Comparison of ENCODE assay signal across 13 cellular contexts in the genomic region with DNA sequence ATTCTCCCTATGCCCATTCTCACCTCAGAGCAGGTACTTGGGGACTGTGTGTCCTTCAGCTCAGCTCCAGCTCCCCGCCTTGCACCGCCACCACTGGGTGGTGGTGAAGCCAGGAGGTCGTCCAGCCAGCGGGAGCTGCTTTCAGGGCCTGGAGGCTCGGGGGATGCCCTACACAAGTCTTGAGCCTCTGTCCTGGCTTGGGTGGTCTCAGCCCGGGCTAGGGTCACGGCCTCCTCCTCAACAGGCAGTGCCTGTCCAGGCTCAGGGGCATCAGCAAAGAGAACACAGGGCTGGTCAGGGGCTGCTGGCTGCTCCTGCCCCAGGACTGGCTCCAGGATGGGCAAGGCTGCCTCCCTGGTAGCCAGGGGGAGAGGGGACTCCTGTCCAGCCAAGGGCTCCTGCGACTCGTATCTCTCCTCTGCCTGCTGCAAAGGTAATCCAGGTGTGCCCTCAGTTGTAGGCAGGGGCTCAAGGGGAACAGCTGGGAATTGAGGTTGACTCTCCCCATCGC. TPM values are rescaled to one million over a fixed set of nuclear protein-coding genes. Genes with fewer than 3 reads are reported as not detected.
DNase-seq lines count a peak whose midpoint lies in the region; ATAC-seq and TF ChIP-seq lines count a peak whose summit lies in the region.
"Had no signal": no experiment of that assay in that cellular context is flagged by ENCODE, and none has a peak within 500 bp of the region (broad histone marks: within the 10 kb centered on the region; RNA-seq: fewer than 3 reads in every experiment).

No MANE protein-coding gene starts in this region.

- no peak for TF ChIP-seq POLR2A in sigmoid colon (IDR thresholded peaks at IDR 0.05)

- peak overlapping the region in 3 of 4 donors; percentile 40 to 75 (median 52) for H3K4me3 Mint-ChIP-seq in CD4-positive, CD25-positive, alpha-beta regulatory T cell
- peak overlapping the region; percentile 70 for H3K4me3 Mint-ChIP-seq in glutamatergic neuron (ENCODE audit: unreplicated experiment)
- H3K4me3 Mint-ChIP-seq: T-helper 1 cell treated with Interleukin-12 subunit alpha and Interleukin-12 subunit beta and Interleukin-4 antibody, amounts not matched to agents 30 μg/mL and 1 μg/mL, for 36 hours had no signal

- ATAC-seq in CD4-positive, CD25-positive, alpha-beta regulatory T cell (ENCODE audit: low read depth in 2 of 2) = no peak
- no peak for ATAC-seq in Panc1
- no peak for ATAC-seq in HG03457 (IDR thresholded peaks at IDR 0.05; ENCODE audit: unreplicated experiment)

- no peaks in the 10 kb centered on the region for H3K27me3 Mint-ChIP-seq in CD4-positive, CD25-positive, alpha-beta regulatory T cell
- H3K27me3 Mint-ChIP-seq in glutamatergic neuron (ENCODE audit: unreplicated experiment) = peaks cover 15% of the 10 kb centered on the region

- no peak for TF ChIP-seq EP300 in sigmoid colon (IDR thresholded peaks at IDR 0.05)

- H3K27me3 ChIP-seq in CD4-positive, CD25-positive, alpha-beta regulatory T cell (ENCODE audit: control insufficient read depth, insufficient read depth, low read length) = no peaks in the 10 kb centered on the region
- no peaks in the 10 kb centered on the region for H3K27me3 ChIP-seq in Panc1 (ENCODE audit: control insufficient read depth, insufficient read depth, low read length)
- no peaks in the 10 kb centered on the region for H3K27me3 ChIP-seq in sigmoid colon

- H3K27ac ChIP-seq in CD4-positive, CD25-positive, alpha-beta regulatory T cell (ENCODE audit: insufficient read depth, low read length, poor library complexity, severe bottlenecking) = no peak overlapping the region
- H3K27ac ChIP-seq in Panc1 (ENCODE audit: low read length) = peak overlapping the region; percentile 85
- H3K27ac ChIP-seq in sigmoid colon = peak overlapping the region; percentile 72 to 91 (median 87)

- no peaks in the 10 kb centered on the region for H3K9me3 Mint-ChIP-seq in CD4-positive, CD25-positive, alpha-beta regulatory T cell
- H3K9me3 Mint-ChIP-seq in glutamatergic neuron (ENCODE audit: unreplicated experiment) = peaks cover 16% of the 10 kb centered on the region
- H3K9me3 Mint-ChIP-seq: T-helper 1 cell treated with Interleukin-12 subunit alpha and Interleukin-12 subunit beta and Interleukin-4 antibody, amounts not matched to agents 30 μg/mL and 1 μg/mL, for 36 hours had no signal

- H3K9me3 ChIP-seq in CD4-positive, CD25-positive, alpha-beta regulatory T cell (ENCODE audit: control insufficient read depth in 2 of 2, low read length in 2 of 2) = no peaks in the 10 kb centered on the region
- H3K9me3 ChIP-seq in Panc1 (ENCODE audit: control insufficient read depth, insufficient read depth, low read depth, low read length) (no peaks in the 10 kb centered on the region), sigmoid colon (no peaks in the 10 kb centered on the region)

- in situ Hi-C loops in Panc1 (cut with HindIII; ENCODE audit: low pct_unique_long_range_greater_than_20kb, low sequenced_read_pairs) = no loop called here

- peak overlapping the region in 2 of 3 donors; percentile 7 to 68 for H3K27ac Mint-ChIP-seq in CD4-positive, CD25-positive, alpha-beta regulatory T cell
- H3K27ac Mint-ChIP-seq in glutamatergic neuron (ENCODE audit: unreplicated experiment) = peak overlapping the region; percentile 84
- H3K27ac Mint-ChIP-seq: T-helper 1 cell treated with Interleukin-12 subunit alpha and Interleukin-12 subunit beta and Interleukin-4 antibody, amounts not matched to agents 30 μg/mL and 1 μg/mL, for 36 hours had no signal

- H3K4me1 Mint-ChIP-seq in CD4-positive, CD25-positive, alpha-beta regulatory T cell = peaks cover 5 to 23% (median 10%) of the 10 kb centered on the region in 4 donors
- peaks cover 38% of the 10 kb centered on the region for H3K4me1 Mint-ChIP-seq in glutamatergic neuron (ENCODE audit: low read depth, unreplicated experiment)

- peaks cover 18% of the 10 kb centered on the region for H3K36me3 Mint-ChIP-seq in CD4-positive, CD25-positive, alpha-beta regulatory T cell
- peaks cover 11% of the 10 kb centered on the region for H3K36me3 Mint-ChIP-seq in glutamatergic neuron (ENCODE audit: unreplicated experiment)

- DNase-seq in CD4-positive, CD25-positive, alpha-beta regulatory T cell = no peak
- DNase-seq in Panc1 (ENCODE audit: low read depth, low spot score) (no peak), glutamatergic neuron (peak; percentile 36), sigmoid colon (peak; percentile 76), T1000 (lab: John Stamatoyannopoulos, UW) (no peak), SK-N-DZ (ENCODE audit: low spot score) (no peak)
- DNase-seq in stimulated activated CD4-positive, alpha-beta T cell treated with anti-CD3 and anti-CD28 coated beads, Interleukin-2, amount 100 ng/mL, for 48 hours = no peak
- DNase-seq: activated T-cell treated with anti-CD3 and anti-CD28 coated beads for 4 hours, dermis blood vessel endothelial cell, MV-4-11, NCI-H774 had no signal

- H3K36me3 ChIP-seq in CD4-positive, CD25-positive, alpha-beta regulatory T cell (ENCODE audit: control insufficient read depth, insufficient read depth, low read length) = peaks cover 6% of the 10 kb centered on the region
- H3K36me3 ChIP-seq in Panc1 (ENCODE audit: control insufficient read depth, insufficient read depth, low read length) = no peaks in the 10 kb centered on the region
- peaks cover 33 to 65% (median 38%) of the 10 kb centered on the region in 4 donors for H3K36me3 ChIP-seq in sigmoid colon

- CTCF ChIA-PET in Panc1 (lab: Charles Lee) = no interaction called here

- TF ChIP-seq CTCF in Panc1 (IDR thresholded peaks at IDR 0.05) = no peak
- TF ChIP-seq CTCF in glutamatergic neuron (IDR thresholded peaks at IDR 0.05; ENCODE audit: partially characterized antibody, unreplicated experiment) = no peak
- TF ChIP-seq CTCF in sigmoid colon (IDR thresholded peaks at IDR 0.05) = no peak

- intact Hi-C loops in Panc1 (cut with micrococcal nuclease; ENCODE audit: unreplicated experiment) (no loop called here), sigmoid colon (cut with DNase I) (no loop called here)

- peaks cover 13% of the 10 kb centered on the region for H3K4me1 ChIP-seq in CD4-positive, CD25-positive, alpha-beta regulatory T cell (ENCODE audit: control insufficient read depth, insufficient read depth, low read length, poor library complexity, severe bottlenecking)
- peaks cover 25% of the 10 kb centered on the region for H3K4me1 ChIP-seq in Panc1 (ENCODE audit: control insufficient read depth, insufficient read depth, low read length)
- peaks cover 0 to 52% (median 48%) of the 10 kb centered on the region in 4 donors for H3K4me1 ChIP-seq in sigmoid colon

- POLR2A ChIA-PET in Panc1 (lab: Charles Lee) = no interaction called here

- WGBS in sigmoid colon, 2 donors = 83 to 91% methylated on average over 10 of the region's 10 CpGs

- no TSS peak for BruUV-seq in Panc1 (replicated peaks; lab: Mats Ljungman, UMichigan)

- no peak overlapping the region for H3K4me3 ChIP-seq in CD4-positive, CD25-positive, alpha-beta regulatory T cell (ENCODE audit: low read depth, low read length)
- no peak overlapping the region for H3K4me3 ChIP-seq in Panc1 (ENCODE audit: low read depth in 2 of 2, low read length in 2 of 2)
- H3K4me3 ChIP-seq in sigmoid colon = no peak overlapping the region

RNA-seq across cellular contexts. Expression of a gene that starts 12.2 kb away (rescaled TPM):
- 16.3 TPM for total RNA-seq in CD4-positive, CD25-positive, alpha-beta regulatory T cell
- 1 to 10 TPM; 1.5 to 4.5 (median 2.0) TPM for polyA plus RNA-seq in CD4-positive, CD25-positive, alpha-beta regulatory T cell
- total RNA-seq in Panc1 (2021; ENCODE audit: unreplicated experiment) (94.6 TPM), glutamatergic neuron (ENCODE audit: unreplicated experiment) (198 TPM), sigmoid colon (10 to 100 TPM; 26.4 to 51.2 (median 37.8) TPM)
- 78.0 TPM for polyA plus RNA-seq in Panc1 (2012; ENCODE audit: insufficient read length)
- polyA plus RNA-seq in sigmoid colon = 100 to 1,000 TPM in 1 of 3 donors, 10 to 100 TPM in 2; 43.8 to 133 (median 68.4) TPM
- 8.5 and 10.8 TPM in 2 replicates for polyA plus RNA-seq in SK-N-DZ (2014; cell fraction: cytosol; rRNA removed)
- 17.0 and 19.4 TPM in 2 replicates for polyA plus RNA-seq in SK-N-DZ (2014; cell fraction: nucleus; rRNA removed)

RNA-seq across cellular contexts. Expression of a gene that starts 23.1 kb away (rescaled TPM):
- total RNA-seq in CD4-positive, CD25-positive, alpha-beta regulatory T cell = 54.6 TPM
- polyA plus RNA-seq in CD4-positive, CD25-positive, alpha-beta regulatory T cell = 10 to 100 TPM; 20.5 to 29.5 (median 27.2) TPM
- total RNA-seq in Panc1 (2021; ENCODE audit: unreplicated experiment) (173 TPM), glutamatergic neuron (ENCODE audit: unreplicated experiment) (91.4 TPM), sigmoid colon (10 to 100 TPM; 51.4 to 61.1 (median 56.5) TPM)
- 153 TPM for polyA plus RNA-seq in Panc1 (2012; ENCODE audit: insufficient read length)
- 10 to 100 TPM; 30.5 to 91.3 (median 39.6) TPM for polyA plus RNA-seq in sigmoid colon
- 201 and 209 TPM in 2 replicates for polyA plus RNA-seq in SK-N-DZ (2014; cell fraction: cytosol; rRNA removed)
- polyA plus RNA-seq in SK-N-DZ (2014; cell fraction: nucleus; rRNA removed) = 119 and 137 TPM in 2 replicates

RNA-seq across cellular contexts. Expression of a gene that starts 25.6 kb away (rescaled TPM):
- not detected for total RNA-seq in CD4-positive, CD25-positive, alpha-beta regulatory T cell
- polyA plus RNA-seq in CD4-positive, CD25-positive, alpha-beta regulatory T cell = not detected
- total RNA-seq in Panc1 (2021; ENCODE audit: unreplicated experiment) (not detected), glutamatergic neuron (ENCODE audit: unreplicated experiment) (496 TPM), sigmoid colon (under 1 TPM in 1 of 4 donors, not detected in 3; 0.36 TPM)
- not detected for polyA plus RNA-seq in Panc1 (2012; ENCODE audit: insufficient read length)
- polyA plus RNA-seq in sigmoid colon = under 1 TPM in 1 of 3 donors, not detected in 2; 0.07 TPM
- 22.0 and 31.4 TPM in 2 replicates for polyA plus RNA-seq in SK-N-DZ (2014; cell fraction: cytosol; rRNA removed)
- 27.6 and 42.7 TPM in 2 replicates for polyA plus RNA-seq in SK-N-DZ (2014; cell fraction: nucleus; rRNA removed)
- total RNA-seq: dermis blood vessel endothelial cell had no signal

Comparison
In these comparisons a context has a peak if more than half of its experiments do, and no peak if none do; other contexts are left out.
1. DNase-seq: peak in glutamatergic neuron (single experiment) and sigmoid colon (single experiment); none in CD4-positive, CD25-positive, alpha-beta regulatory T cell (0 of 3), Panc1 (single experiment), stimulated activated CD4-positive, alpha-beta T cell treated with anti-CD3 and anti-CD28 coated beads, Interleukin-2, amount 100 ng/mL, for 48 hours (0 of 2), T1000 (single experiment) and SK-N-DZ (single experiment).
2. RNA of a gene that starts 25.6 kb away (total RNA-seq): 496 TPM in glutamatergic neuron (single experiment); not detected in CD4-positive, CD25-positive, alpha-beta regulatory T cell (single experiment), not detected in Panc1 (single experiment) and 0.36 TPM in sigmoid colon; every median in the first group is over 100 times any median in the second.